8 cellular contexts compared by ENCODE assay signal in the genomic region with DNA sequence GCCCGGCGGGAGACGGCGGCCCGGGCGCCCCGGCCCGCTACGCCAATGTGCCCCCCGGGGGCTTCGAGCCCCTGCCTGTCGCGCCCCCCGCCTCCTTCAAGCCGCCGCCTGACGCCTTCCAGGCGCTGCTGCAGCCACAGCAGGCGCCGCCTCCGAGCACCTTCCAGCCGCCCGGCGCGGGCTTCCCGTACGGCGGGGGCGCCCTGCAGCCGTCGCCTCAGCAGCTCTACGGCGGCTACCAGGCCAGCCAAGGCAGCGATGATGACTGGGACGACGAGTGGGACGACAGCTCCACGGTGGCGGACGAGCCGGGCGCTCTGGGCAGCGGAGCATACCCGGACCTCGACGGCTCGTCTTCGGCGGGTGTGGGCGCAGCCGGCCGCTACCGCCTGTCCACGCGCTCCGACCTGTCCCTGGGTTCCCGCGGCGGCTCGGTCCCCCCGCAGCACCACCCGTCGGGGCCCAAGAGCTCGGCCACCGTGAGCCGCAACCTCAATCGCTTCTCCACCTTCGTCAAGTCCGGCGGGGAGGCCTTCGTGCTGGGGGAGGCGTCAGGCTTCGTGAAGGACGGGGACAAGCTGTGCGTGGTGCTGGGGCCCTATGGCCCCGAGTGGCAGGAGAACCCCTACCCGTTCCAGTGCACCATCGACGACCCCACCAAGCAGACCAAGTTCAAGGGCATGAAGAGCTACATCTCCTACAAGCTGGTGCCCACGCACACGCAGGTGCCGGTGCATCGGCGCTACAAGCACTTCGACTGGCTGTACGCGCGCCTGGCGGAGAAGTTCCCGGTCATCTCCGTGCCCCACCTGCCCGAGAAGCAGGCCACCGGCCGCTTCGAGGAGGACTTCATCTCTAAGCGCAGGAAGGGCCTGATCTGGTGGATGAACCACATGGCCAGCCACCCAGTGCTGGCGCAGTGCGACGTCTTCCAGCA. TPM values are rescaled to one million over a fixed set of nuclear protein-coding genes. Genes with fewer than 3 reads are reported as not detected.
DNase-seq lines count a peak whose midpoint lies in the region; ATAC-seq, FAIRE-seq and TF ChIP-seq lines count a peak whose summit lies in the region.

No MANE protein-coding gene starts in this region.

- H3K9me3 ChIP-seq in suprapubic skin: no peaks in the 10 kb centered on the region

- peaks cover 60% of the 10 kb centered on the region for H3K4me1 ChIP-seq in suprapubic skin

- H3K4me3 Mint-ChIP-seq in activated T-cell treated with anti-CD3 and anti-CD28 coated beads, Interleukin-2, amount 50 U/mL, for 4 hours: peak overlapping the region; percentile 76
- peak overlapping the region; percentile 85 for H3K4me3 Mint-ChIP-seq in nephron progenitor cell

- 0% methylated on average over 25 of the region's 99 CpGs for WGBS in suprapubic skin

- no peaks in the 10 kb centered on the region for H3K36me3 ChIP-seq in suprapubic skin

- H3K4me1 Mint-ChIP-seq in activated T-cell treated with anti-CD3 and anti-CD28 coated beads, Interleukin-2, amount 50 U/mL, for 4 hours (ENCODE audit: low read depth): peaks cover 47% of the 10 kb centered on the region
- peaks cover 66% of the 10 kb centered on the region for H3K4me1 Mint-ChIP-seq in nephron progenitor cell

- H3K36me3 Mint-ChIP-seq in activated T-cell treated with anti-CD3 and anti-CD28 coated beads, Interleukin-2, amount 50 U/mL, for 4 hours (ENCODE audit: insufficient read depth): peaks cover 2% of the 10 kb centered on the region
- H3K36me3 Mint-ChIP-seq in nephron progenitor cell (ENCODE audit: low read depth): peaks cover 24% of the 10 kb centered on the region

- H3K9me3 Mint-ChIP-seq in activated T-cell treated with anti-CD3 and anti-CD28 coated beads, Interleukin-2, amount 50 U/mL, for 4 hours: no peaks in the 10 kb centered on the region
- H3K9me3 Mint-ChIP-seq in nephron progenitor cell: no peaks in the 10 kb centered on the region

- FAIRE-seq in GM12891 (lab: Jason Lieb, UNC): no peak

- no peak for TF ChIP-seq POLR2A in GM12891 (IDR thresholded peaks at IDR 0.05; ENCODE audit: low read depth, low read length)
- no peak for TF ChIP-seq POLR2A in suprapubic skin (IDR thresholded peaks at IDR 0.05)

- TF ChIP-seq CTCF in nephron progenitor cell (IDR thresholded peaks at IDR 0.05) (no peak), suprapubic skin (IDR thresholded peaks at IDR 0.05) (no peak)

- H3K4me3 ChIP-seq in suprapubic skin: peak overlapping the region; percentile 82

- TF ChIP-seq EP300 in suprapubic skin (IDR thresholded peaks at IDR 0.05): no peak

- peak; percentile 27 for ATAC-seq in HG02642 (IDR thresholded peaks at IDR 0.05; ENCODE audit: poor library complexity, unreplicated experiment)
- peak; percentile 74 to 79 for ATAC-seq in activated T-cell treated with anti-CD3 and anti-CD28 coated beads, Interleukin-2, amount 50 U/mL, for 4 hours

- H3K27ac Mint-ChIP-seq in nephron progenitor cell: no peak overlapping the region

- no peaks in the 10 kb centered on the region for H3K27me3 ChIP-seq in suprapubic skin

- peak overlapping the region; percentile 88 for H3K27ac ChIP-seq in suprapubic skin

- DNase-seq in GM12891 (ENCODE audit: insufficient read length, low spot score): peak; percentile 40
- DNase-seq in NOMO-1 (lab: John Stamatoyannopoulos, UW; ENCODE audit: unreplicated experiment in 2 of 2): peak; percentile 43 to 49
- DNase-seq in activated T-cell treated with anti-CD3 and anti-CD28 coated beads, Interleukin-2, amount 50 U/mL, for 4 hours: peak; percentile 54
- peak; percentile 55 for DNase-seq in fibroblast of gingiva (ENCODE audit: low read depth)
- DNase-seq in nephron progenitor cell: peak; percentile 71
- DNase-seq in suprapubic skin (ENCODE audit: low spot score in 2 of 2): peak; percentile 72 to 85
- DNase-seq in NCI-H226: no peak

- H3K27me3 Mint-ChIP-seq in activated T-cell treated with anti-CD3 and anti-CD28 coated beads, Interleukin-2, amount 50 U/mL, for 4 hours (ENCODE audit: low read depth): no peaks in the 10 kb centered on the region
- no peaks in the 10 kb centered on the region for H3K27me3 Mint-ChIP-seq in nephron progenitor cell (ENCODE audit: low read depth, poor library complexity)

TF ChIP-seq in GM12891, 5 proteins besides CTCF, POLR2A, EP300 and RAD21:
- no peak for TF ChIP-seq POU2F2 (IDR thresholded peaks at IDR 0.05; ENCODE audit: low read depth, low read length)
- no peak for TF ChIP-seq PAX5 (IDR thresholded peaks at IDR 0.05; ENCODE audit: insufficient read depth, low read length, severe bottlenecking)
- TF ChIP-seq POLR2AphosphoS5 (IDR thresholded peaks at IDR 0.05; ENCODE audit: low read depth, low read length): no peak
- TF ChIP-seq TAF1 (IDR thresholded peaks at IDR 0.05; ENCODE audit: low read depth, low read length): no peak
- TF ChIP-seq SPI1 (IDR thresholded peaks at IDR 0.05; ENCODE audit: low read depth, low read length): no peak

RNA-seq across cellular contexts. Expression of a gene that starts 0.9 kb away (rescaled TPM):
- polyA plus RNA-seq in GM12891 (2012; ENCODE audit: low read depth, missing spikeins): 0.33 TPM
- total RNA-seq in activated T-cell treated with anti-CD3 and anti-CD28 coated beads, Interleukin-2, amount 50 U/mL, for 4 hours: 10 to 100 TPM; 10.2 to 11.7 (median 10.9) TPM
- 10 to 100 TPM; 17.9 to 43.2 (median 24.4) TPM for total RNA-seq in suprapubic skin
